In the genomic region with DNA sequence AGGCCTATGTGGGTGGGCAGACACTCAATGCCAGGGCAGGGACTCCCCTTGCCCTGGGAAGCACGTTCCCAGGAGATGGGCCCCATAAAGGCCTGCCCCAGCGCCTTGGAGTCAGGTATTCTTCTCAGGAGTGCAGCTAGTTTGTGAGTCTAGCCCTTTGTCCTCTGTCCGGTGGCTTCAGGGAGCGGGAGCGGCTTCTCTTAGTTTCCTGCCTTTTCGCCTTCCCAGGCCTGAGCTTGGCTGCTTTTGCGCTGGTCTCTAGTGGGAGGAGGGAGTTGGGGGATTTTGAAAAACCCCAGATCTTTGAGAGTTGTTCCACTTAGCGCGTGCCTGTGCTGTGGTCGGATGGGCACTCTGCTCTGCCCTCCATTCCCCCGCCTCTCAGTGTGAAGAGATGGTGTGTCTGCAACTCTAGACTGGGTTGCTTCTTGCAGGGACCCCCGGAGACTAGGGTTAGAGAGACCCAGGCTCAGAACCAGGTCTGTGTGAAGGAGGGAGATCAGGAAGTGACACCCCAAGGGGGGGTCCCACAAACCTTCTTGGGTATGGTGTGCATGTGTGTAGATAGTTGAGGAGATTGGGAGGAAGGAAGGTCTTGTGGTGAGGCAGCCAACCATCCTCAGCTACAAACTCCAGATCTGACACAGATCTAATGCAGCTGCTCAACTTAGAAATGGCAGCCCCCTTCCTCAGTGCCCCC, we compare ENCODE assay signal across 8 cellular contexts. TPM values are rescaled to one million over a fixed set of nuclear protein-coding genes. Genes with fewer than 3 reads are reported as not detected.
DNase-seq lines count a peak whose midpoint lies in the region; ATAC-seq and TF ChIP-seq lines count a peak whose summit lies in the region.

No MANE protein-coding gene starts in this region.

- H3K23ac ChIP-seq in mesenchymal stem cell (ENCODE audit: low read length in 2 of 2), result peak overlapping the region in 1 of 2 experiments; percentile 49

- H2AFZ ChIP-seq in mesenchymal stem cell (ENCODE audit: low read depth, low read length), result no peak overlapping the region

- peak; percentile 39 for DNase-seq in GM03348 (ENCODE audit: low spot score)
- peak; percentile 80 for DNase-seq in RWPE2 (ENCODE audit: low spot score)
- no peak for DNase-seq in choroid plexus epithelial cell (ENCODE audit: low read depth)
- peak; percentile 45 for DNase-seq in mesenchymal stem cell
- no peak for DNase-seq in type B pancreatic cell (ENCODE audit: extremely low spot score, unreplicated experiment)
- DNase-seq in HUDEP-2 (lab: John Stamatoyannopoulos, UW; ENCODE audit: unreplicated experiment in 76 of 76), result no peak
- no peak for DNase-seq in superior temporal gyrus (ENCODE audit: extremely low spot score)

- H3K27ac ChIP-seq in RWPE2 (ENCODE audit: poor library complexity, severe bottlenecking), result peak overlapping the region; percentile 67
- H3K27ac ChIP-seq in mesenchymal stem cell (ENCODE audit: low read length, poor library complexity, severe bottlenecking), result peak overlapping the region; percentile 91

- no peaks in the 10 kb centered on the region for H3K9me3 ChIP-seq in RWPE2 (ENCODE audit: severe bottlenecking)
- no peaks in the 10 kb centered on the region for H3K9me3 ChIP-seq in mesenchymal stem cell (ENCODE audit: control insufficient read depth, low read length)

- H3K4me1 Mint-ChIP-seq in type B pancreatic cell (ENCODE audit: unreplicated experiment), result peaks cover 62% of the 10 kb centered on the region

- H3K14ac ChIP-seq in mesenchymal stem cell (ENCODE audit: low read length in 2 of 2), result peak overlapping the region in 1 of 2 experiments; percentile 95

- peak overlapping the region; percentile 88 for H2AK5ac ChIP-seq in mesenchymal stem cell (ENCODE audit: low read length, severe bottlenecking)

- H3K36me3 ChIP-seq in RWPE2 (ENCODE audit: low read depth) (peaks cover 19% of the 10 kb centered on the region), mesenchymal stem cell (ENCODE audit: control insufficient read depth in 1 of 2, insufficient read depth in 2 of 2, low read depth in 1 of 2, low read length in 2 of 2) (peaks cover 0 to 3% of the 10 kb centered on the region in 2 experiments)

- no peak for ATAC-seq in RWPE2 (ENCODE audit: low read depth)
- no peak for ATAC-seq in HG03025 (IDR thresholded peaks at IDR 0.05; ENCODE audit: low FRiP score, unreplicated experiment)

- peak overlapping the region in 1 of 2 experiments; percentile 75 for H2BK12ac ChIP-seq in mesenchymal stem cell (ENCODE audit: low read length in 2 of 2)

- TF ChIP-seq CTCF in RWPE2 (IDR thresholded peaks at IDR 0.05; ENCODE audit: poor library complexity, severe bottlenecking) (no peak), choroid plexus epithelial cell (conservative IDR thresholded peaks at IDR 0.05; ENCODE audit: low read depth, low read length) (no peak), type B pancreatic cell (conservative IDR thresholded peaks at IDR 0.05) (no peak)

- H3K4me3 Mint-ChIP-seq in type B pancreatic cell, result peak overlapping the region; percentile 95

- whole genome bisulfite sequencing in mesenchymal stem cell, result 32% methylated on average over 12 of the region's 12 CpGs

- H3K4ac ChIP-seq in mesenchymal stem cell (ENCODE audit: low read depth in 1 of 2, low read length in 2 of 2), result peak overlapping the region; percentile 20 to 96

- H3K36me3 Mint-ChIP-seq in type B pancreatic cell, result peaks cover 15% of the 10 kb centered on the region

- no peaks in the 10 kb centered on the region for H3K9me3 Mint-ChIP-seq in type B pancreatic cell

- H3K4me3 ChIP-seq in RWPE2 (ENCODE audit: severe bottlenecking) (peak overlapping the region; percentile 83), choroid plexus epithelial cell (ENCODE audit: low read depth, low read length) (peak overlapping the region; percentile 84), mesenchymal stem cell (ENCODE audit: insufficient read depth in 1 of 2, low read depth in 1 of 2, low read length in 2 of 2) (peak overlapping the region; percentile 84 to 96)

- H3K79me1 ChIP-seq in mesenchymal stem cell (replicated peaks; ENCODE audit: low read length, poor library complexity, severe bottlenecking), result no peaks in the 10 kb centered on the region

- H3K27ac Mint-ChIP-seq in type B pancreatic cell, result peak overlapping the region; percentile 93

- H4K8ac ChIP-seq in mesenchymal stem cell (ENCODE audit: low read length), result peak overlapping the region; percentile 8

- H3K27me3 ChIP-seq in RWPE2 (ENCODE audit: insufficient read depth, poor library complexity, severe bottlenecking), result no peaks in the 10 kb centered on the region
- H3K27me3 ChIP-seq in mesenchymal stem cell (ENCODE audit: control insufficient read depth in 1 of 2, insufficient read depth in 1 of 2, low read length in 2 of 2), result no peaks in the 10 kb centered on the region

- H3K4me1 ChIP-seq in RWPE2 (ENCODE audit: insufficient read depth, poor library complexity, severe bottlenecking), result peaks cover 17% of the 10 kb centered on the region
- H3K4me1 ChIP-seq in mesenchymal stem cell (ENCODE audit: control insufficient read depth, insufficient read depth, low read depth, low read length), result peaks cover 49% of the 10 kb centered on the region

- peak overlapping the region; percentile 31 for H2BK15ac ChIP-seq in mesenchymal stem cell (ENCODE audit: low read depth, poor library complexity, severe bottlenecking)

- peak overlapping the region; percentile 56 to 72 for H3K18ac ChIP-seq in mesenchymal stem cell (ENCODE audit: low read depth in 1 of 2, low read length in 2 of 2)

- peak overlapping the region; percentile 81 for H3K4me2 ChIP-seq in mesenchymal stem cell (ENCODE audit: low read length, poor library complexity, severe bottlenecking)

- peak overlapping the region; percentile 6 for H4K91ac ChIP-seq in mesenchymal stem cell (ENCODE audit: low read length)

- peak overlapping the region; percentile 90 for H3K9ac ChIP-seq in mesenchymal stem cell (ENCODE audit: low read length)

- no peaks in the 10 kb centered on the region for H3K27me3 Mint-ChIP-seq in type B pancreatic cell

- H2BK5ac ChIP-seq in mesenchymal stem cell (ENCODE audit: low read depth, low read length, poor library complexity, severe bottlenecking), result peak overlapping the region; percentile 83

- peak overlapping the region; percentile 67 for H2BK120ac ChIP-seq in mesenchymal stem cell (ENCODE audit: low read depth, low read length)

RNA-seq across cellular contexts. Expression of gene PLCG1, which starts 1.3 kb away (rescaled TPM):
- 44.2 TPM for polyA plus RNA-seq in mesenchymal stem cell (2013, experiment 1 of 2)
- 42.6 TPM for polyA plus RNA-seq in mesenchymal stem cell (2013, experiment 2 of 2)
- 78.9 and 241 TPM in 2 replicates for total RNA-seq in type B pancreatic cell (ENCODE audit: low replicate concordance)

Comparison
In these comparisons a context has a peak if more than half of its experiments do, and no peak if none do; other contexts are left out.
1. DNase-seq: peak in GM03348 (single experiment), RWPE2 (single experiment) and mesenchymal stem cell (single experiment); none in choroid plexus epithelial cell (single experiment), type B pancreatic cell (single experiment), HUDEP-2 (0 of 76) and superior temporal gyrus (single experiment).
2. Peak in every context shown above with its lines, with median percentiles within 50 percentile points of each other: H3K4me3 ChIP-seq.